ENCODE assay signal across 21 cellular contexts in genomic region chr20:37643400-37643799, GRCh38. TPM values are rescaled to one million over a fixed set of nuclear protein-coding genes. Genes with fewer than 3 reads are reported as not detected.
DNase-seq lines count a peak whose midpoint lies in the region; ATAC-seq and TF ChIP-seq lines count a peak whose summit lies in the region.
"Had no signal": no experiment of that assay in that cellular context is flagged by ENCODE, and none has a peak within 500 bp of the region (broad histone marks: within the 10 kb centered on the region; RNA-seq: fewer than 3 reads in every experiment).

No MANE protein-coding gene starts in this region.

- H3K4me1 Mint-ChIP-seq in activated T-cell treated with anti-CD3 and anti-CD28 coated beads, Interleukin-2, amount 50 U/mL, for 72 hours (ENCODE audit: low read depth), result peaks cover 10% of the 10 kb centered on the region
- no peaks in the 10 kb centered on the region for H3K4me1 Mint-ChIP-seq in activated T-helper 17 cell treated with anti-CD3 and anti-CD28 coated beads, Interleukin-2, amount 50 U/mL, for 72 hours
- peaks cover 4% of the 10 kb centered on the region for H3K4me1 Mint-ChIP-seq in stimulated activated effector memory CD8-positive, alpha-beta T cell treated with anti-CD3 and anti-CD28 coated beads, Interleukin-12 subunit alpha, Interleukin-12 subunit beta, amount 100 ng/mL, for 72 hours
- no peaks in the 10 kb centered on the region for H3K4me1 Mint-ChIP-seq in CD8-positive, alpha-beta T cell (ENCODE audit: low read depth)
- H3K4me1 Mint-ChIP-seq in GM23338, result no peaks in the 10 kb centered on the region

- H3F3A ChIP-seq in GM23248 (ENCODE audit: insufficient read depth) (no peaks in the 10 kb centered on the region), GM23338 (replicated peaks; ENCODE audit: low read depth) (no peaks in the 10 kb centered on the region)

- no peaks in the 10 kb centered on the region for H3K36me3 Mint-ChIP-seq in activated T-cell treated with anti-CD3 and anti-CD28 coated beads, Interleukin-2, amount 50 U/mL, for 72 hours (ENCODE audit: insufficient read depth in 2 of 2)
- no peaks in the 10 kb centered on the region for H3K36me3 Mint-ChIP-seq in activated T-helper 17 cell treated with anti-CD3 and anti-CD28 coated beads, Interleukin-2, amount 50 U/mL, for 72 hours (ENCODE audit: low read depth)
- H3K36me3 Mint-ChIP-seq in stimulated activated effector memory CD8-positive, alpha-beta T cell treated with anti-CD3 and anti-CD28 coated beads, Interleukin-12 subunit alpha, Interleukin-12 subunit beta, amount 100 ng/mL, for 72 hours, result no peaks in the 10 kb centered on the region
- no peaks in the 10 kb centered on the region for H3K36me3 Mint-ChIP-seq in CD8-positive, alpha-beta T cell
- H3K36me3 Mint-ChIP-seq in GM23338 (ENCODE audit: low read depth), result no peaks in the 10 kb centered on the region

- POLR2A ChIA-PET in CD8-positive, alpha-beta T cell (lab: Charles Lee), result no interaction called here

- H3K4me2 ChIP-seq in GM23248 (ENCODE audit: unreplicated experiment), result no peak overlapping the region
- no peak overlapping the region for H3K4me2 ChIP-seq in GM23338

- DNase-seq in activated T-cell treated with anti-CD3 and anti-CD28 coated beads, Interleukin-2, amount 50 U/mL, for 72 hours, result peak; percentile 9 to 34
- DNase-seq in activated T-cell treated with anti-CD3 and anti-CD28 coated beads for 4 hours (no peak), GM23248 (peak; percentile 45), NCI-H1930 (lab: John Stamatoyannopoulos, UW) (no peak), GM23338 (ENCODE audit: low spot score) (no peak)
- peak in 1 of 2 donors; percentile 52 for DNase-seq in stimulated activated effector memory CD8-positive, alpha-beta T cell treated with anti-CD3 and anti-CD28 coated beads, Interleukin-12 subunit alpha, Interleukin-12 subunit beta, amount 100 ng/mL, for 72 hours (ENCODE audit: low spot score in 2 of 2)
- no peak for DNase-seq in CD8-positive, alpha-beta T cell
- DNase-seq: C1 segment of cervical spinal cord; DMS79; H7; IMR-90; Karpas-422; NCI-H1048; NCI-H1436 treated with DMSO at 0.1 percent for 48 hours; NCI-H2029 treated with DMSO at 0.1 percent for 48 hours; NCI-H2171; NCI-H446 treated with DMSO at 0.1 percent for 48 hours; NK-92 treated with Interleukin-12 subunit alpha and Interleukin-12 subunit beta, amount 100 ng/mL, for 24 hours; Right ventricle myocardium superior had no signal

- 40 to 54% methylated on average over 3 of the region's 3 CpGs for WGBS in GM23248 (ENCODE audit: low coverage in 1 of 2, low lambda C conversion rate in 2 of 2, missing lambda C conversion rate in 2 of 2), 2 experiments

- H3K27ac Mint-ChIP-seq in activated T-cell treated with anti-CD3 and anti-CD28 coated beads, Interleukin-2, amount 50 U/mL, for 72 hours, result no peak overlapping the region
- no peak overlapping the region for H3K27ac Mint-ChIP-seq in activated T-helper 17 cell treated with anti-CD3 and anti-CD28 coated beads, Interleukin-2, amount 50 U/mL, for 72 hours
- H3K27ac Mint-ChIP-seq in stimulated activated effector memory CD8-positive, alpha-beta T cell treated with anti-CD3 and anti-CD28 coated beads, Interleukin-12 subunit alpha, Interleukin-12 subunit beta, amount 100 ng/mL, for 72 hours, result no peak overlapping the region
- H3K27ac Mint-ChIP-seq in CD8-positive, alpha-beta T cell, result no peak overlapping the region
- H3K27ac Mint-ChIP-seq in GM23338, result no peak overlapping the region

- no peaks in the 10 kb centered on the region for H3K9me2 ChIP-seq in GM23248 (ENCODE audit: insufficient read depth)
- no peaks in the 10 kb centered on the region for H3K9me2 ChIP-seq in GM23338 (ENCODE audit: insufficient read depth)

- H3K27me3 ChIP-seq in GM23248 (replicated peaks; ENCODE audit: insufficient read depth) (peaks cover 59% of the 10 kb centered on the region), GM23338 (ENCODE audit: insufficient read depth) (no peaks in the 10 kb centered on the region)
- no peaks in the 10 kb centered on the region for H3K27me3 ChIP-seq in CD8-positive, alpha-beta T cell (ENCODE audit: insufficient read depth, low read length)

- H3K27ac ChIP-seq in GM23248, result no peak overlapping the region
- no peak overlapping the region for H3K27ac ChIP-seq in CD8-positive, alpha-beta T cell (ENCODE audit: low read depth, low read length)
- H3K27ac ChIP-seq in GM23338 (ENCODE audit: low read depth), result no peak overlapping the region
- H3K27ac ChIP-seq: SK-N-MC had no signal

- H3K4me3 ChIP-seq in GM23248 (no peak overlapping the region), GM23338 (no peak overlapping the region)
- no peak overlapping the region for H3K4me3 ChIP-seq in CD8-positive, alpha-beta T cell (ENCODE audit: low read depth, low read length)
- H3K4me3 ChIP-seq: SK-N-MC had no signal

- no peak for TF ChIP-seq CTCF in CD8-positive, alpha-beta T cell (IDR thresholded peaks at IDR 0.05)
- TF ChIP-seq CTCF in GM23338 (conservative IDR thresholded peaks at IDR 0.05; ENCODE audit: low read depth in 2 of 2), result no peak

- no peak overlapping the region for H3K9ac ChIP-seq in GM23248

- peaks cover 84% of the 10 kb centered on the region for H3K27me3 Mint-ChIP-seq in activated T-cell treated with anti-CD3 and anti-CD28 coated beads, Interleukin-2, amount 50 U/mL, for 72 hours (ENCODE audit: low read depth)
- H3K27me3 Mint-ChIP-seq in activated T-helper 17 cell treated with anti-CD3 and anti-CD28 coated beads, Interleukin-2, amount 50 U/mL, for 72 hours, result peaks cover 43% of the 10 kb centered on the region
- H3K27me3 Mint-ChIP-seq in CD8-positive, alpha-beta T cell (ENCODE audit: low read depth), result peaks cover 50% of the 10 kb centered on the region
- peaks cover 4% of the 10 kb centered on the region for H3K27me3 Mint-ChIP-seq in GM23338 (ENCODE audit: insufficient read depth, low read depth, poor library complexity)

- CTCF ChIA-PET in CD8-positive, alpha-beta T cell (lab: Charles Lee), result no interaction called here

- in situ Hi-C loops in GM23248 (cut with MboI), result no loop called here

- no peaks in the 10 kb centered on the region for H3K9me3 Mint-ChIP-seq in activated T-cell treated with anti-CD3 and anti-CD28 coated beads, Interleukin-2, amount 50 U/mL, for 72 hours
- H3K9me3 Mint-ChIP-seq in activated T-helper 17 cell treated with anti-CD3 and anti-CD28 coated beads, Interleukin-2, amount 50 U/mL, for 72 hours, result no peaks in the 10 kb centered on the region
- no peaks in the 10 kb centered on the region for H3K9me3 Mint-ChIP-seq in stimulated activated effector memory CD8-positive, alpha-beta T cell treated with anti-CD3 and anti-CD28 coated beads, Interleukin-12 subunit alpha, Interleukin-12 subunit beta, amount 100 ng/mL, for 72 hours
- H3K9me3 Mint-ChIP-seq in CD8-positive, alpha-beta T cell, result no peaks in the 10 kb centered on the region
- H3K9me3 Mint-ChIP-seq in GM23338, result no peaks in the 10 kb centered on the region

- intact Hi-C loops in CD8-positive, alpha-beta T cell (cut with DNase I, micrococcal nuclease), result no loop called here

- H3K9me3 ChIP-seq in GM23248 (ENCODE audit: low read depth), result no peaks in the 10 kb centered on the region
- H3K9me3 ChIP-seq in CD8-positive, alpha-beta T cell (ENCODE audit: low read length), result no peaks in the 10 kb centered on the region

- ATAC-seq in activated T-cell treated with anti-CD3 and anti-CD28 coated beads, Interleukin-2, amount 50 U/mL, for 72 hours (replicated peaks in 1 of 2), result peak; percentile 93
- ATAC-seq in activated T-helper 17 cell treated with anti-CD3 and anti-CD28 coated beads, Interleukin-2, amount 50 U/mL, for 72 hours (replicated peaks), result peak; percentile 85
- peak; percentile 93 for ATAC-seq in stimulated activated effector memory CD8-positive, alpha-beta T cell treated with anti-CD3 and anti-CD28 coated beads, Interleukin-12 subunit alpha, Interleukin-12 subunit beta, amount 100 ng/mL, for 72 hours
- no peak for ATAC-seq in CD8-positive, alpha-beta T cell
- no peak for ATAC-seq in GM23338

- no peaks in the 10 kb centered on the region for H3K79me2 ChIP-seq in GM23248 (ENCODE audit: insufficient read depth)
- no peaks in the 10 kb centered on the region for H3K79me2 ChIP-seq in GM23338 (replicated peaks; ENCODE audit: insufficient read depth)

- H2AFZ ChIP-seq in GM23248 (no peak overlapping the region), GM23338 (no peak overlapping the region)

- no peak overlapping the region for H3K4me3 Mint-ChIP-seq in activated T-cell treated with anti-CD3 and anti-CD28 coated beads, Interleukin-2, amount 50 U/mL, for 72 hours
- no peak overlapping the region for H3K4me3 Mint-ChIP-seq in activated T-helper 17 cell treated with anti-CD3 and anti-CD28 coated beads, Interleukin-2, amount 50 U/mL, for 72 hours
- no peak overlapping the region for H3K4me3 Mint-ChIP-seq in stimulated activated effector memory CD8-positive, alpha-beta T cell treated with anti-CD3 and anti-CD28 coated beads, Interleukin-12 subunit alpha, Interleukin-12 subunit beta, amount 100 ng/mL, for 72 hours
- H3K4me3 Mint-ChIP-seq in CD8-positive, alpha-beta T cell, result no peak overlapping the region
- H3K4me3 Mint-ChIP-seq in GM23338, result no peak overlapping the region

- H3K36me3 ChIP-seq in GM23248 (ENCODE audit: low read depth) (no peaks in the 10 kb centered on the region), GM23338 (ENCODE audit: insufficient read depth) (no peaks in the 10 kb centered on the region)
- H3K36me3 ChIP-seq in CD8-positive, alpha-beta T cell (ENCODE audit: insufficient read depth, low read length), result no peaks in the 10 kb centered on the region

- H4K20me1 ChIP-seq in GM23248 (ENCODE audit: insufficient read depth) (no peaks in the 10 kb centered on the region), GM23338 (replicated peaks; ENCODE audit: insufficient read depth) (no peaks in the 10 kb centered on the region)

- H3K4me1 ChIP-seq in GM23248 (ENCODE audit: insufficient read depth) (no peaks in the 10 kb centered on the region), GM23338 (ENCODE audit: insufficient read depth) (no peaks in the 10 kb centered on the region)
- H3K4me1 ChIP-seq in CD8-positive, alpha-beta T cell (ENCODE audit: insufficient read depth, low read length), result no peaks in the 10 kb centered on the region

TF ChIP-seq in GM23338, 12 proteins besides CTCF, POLR2A, EP300 and RAD21 (continues in another document):
- no peak for TF ChIP-seq STAT1 (IDR thresholded peaks at IDR 0.05; ENCODE audit: unreplicated experiment)

RNA-seq across cellular contexts. Expression of gene CTNNBL1, which starts 50.4 kb away (rescaled TPM):
- total RNA-seq in activated T-cell treated with anti-CD3 and anti-CD28 coated beads, Interleukin-2, amount 50 U/mL, for 72 hours, result 100 to 1,000 TPM in 1 of 2 donors, 10 to 100 TPM in 1; 65.9 to 102 TPM
- total RNA-seq in GM23248 (2014; rRNA removed; shearing (Covaris generic)), result 22.4 and 25.3 TPM in 2 replicates
- polyA plus RNA-seq in GM23248 (2016; fragmentation: Nextera tagmentation; extraction: Ambion mirVana) (49.4 and 53.7 TPM in 2 replicates), GM23338 (2016; fragmentation: Nextera tagmentation; extraction: Ambion mirVana) (68.7 and 71.2 TPM in 2 replicates)
- total RNA-seq in activated T-helper 17 cell treated with anti-CD3 and anti-CD28 coated beads, Interleukin-2, amount 50 U/mL, for 72 hours, result 10 to 100 TPM; 59.0 to 91.3 TPM
- total RNA-seq in CD8-positive, alpha-beta T cell, result 10 to 100 TPM; 22.4 to 26.8 TPM
- total RNA-seq in GM23338 (2014; rRNA removed; shearing (Covaris generic)), result 36.3 and 46.1 TPM in 2 replicates

Comparison
In these comparisons a context has a peak if more than half of its experiments do, and no peak if none do; other contexts are left out.
1. DNase-seq: peak in activated T-cell treated with anti-CD3 and anti-CD28 coated beads, Interleukin-2, amount 50 U/mL, for 72 hours (2 of 2) and GM23248 (single experiment); none in activated T-cell treated with anti-CD3 and anti-CD28 coated beads for 4 hours (single experiment), CD8-positive, alpha-beta T cell (0 of 7), NCI-H1930 (0 of 2) and GM23338 (single experiment).
2. ATAC-seq: peak in activated T-cell treated with anti-CD3 and anti-CD28 coated beads, Interleukin-2, amount 50 U/mL, for 72 hours (2 of 2), activated T-helper 17 cell treated with anti-CD3 and anti-CD28 coated beads, Interleukin-2, amount 50 U/mL, for 72 hours (single experiment) and stimulated activated effector memory CD8-positive, alpha-beta T cell treated with anti-CD3 and anti-CD28 coated beads, Interleukin-12 subunit alpha, Interleukin-12 subunit beta, amount 100 ng/mL, for 72 hours (single experiment); none in CD8-positive, alpha-beta T cell (single experiment) and GM23338 (single experiment).